8 cellular contexts compared by ENCODE assay signal in genomic region chr13:41458187-41458938, GRCh38.
DNase-seq lines count a peak whose midpoint lies in the region; ATAC-seq and TF ChIP-seq lines count a peak whose summit lies in the region.

No MANE protein-coding gene starts in this region.

- no peaks in the 10 kb centered on the region for H3K27me3 ChIP-seq in layer of hippocampus (ENCODE audit: control insufficient read depth, insufficient read depth, low read length)

- TF ChIP-seq CTCF in GM12864 (IDR thresholded peaks at IDR 0.05; ENCODE audit: low read depth, low read length, missing control alignments) (no peak), cardiac fibroblast (IDR thresholded peaks at IDR 0.05; ENCODE audit: low read depth, low read length) (no peak)

- peak; percentile 18 for ATAC-seq in HG02943 (IDR thresholded peaks at IDR 0.05; ENCODE audit: low read depth, unreplicated experiment)

- H3K27ac ChIP-seq in layer of hippocampus (ENCODE audit: low read depth, low read length), result peak overlapping the region; percentile 77

- H3K4me3 ChIP-seq in GM12864 (ENCODE audit: low read depth, low read length), result peak overlapping the region; percentile 56
- peak overlapping the region; percentile 44 to 72 for H3K4me3 ChIP-seq in cardiac fibroblast (replicated peaks in 1 of 2; ENCODE audit: low read depth in 2 of 2, low read length in 2 of 2)

- DNase-seq in GM12864 (ENCODE audit: low read depth) (no peak), T-helper 9 cell (peak; percentile 32), cardiac fibroblast (ENCODE audit: low read depth in 2 of 2) (no peak), NCI-H2081 treated with DMSO at 0.1 percent for 48 hours (lab: John Stamatoyannopoulos, UW) (no peak), globus pallidus (ENCODE audit: low spot score) (no peak)
- DNase-seq in stimulated activated CD4-positive, alpha-beta T cell treated with anti-CD3 and anti-CD28 coated beads, Interleukin-15, amount 100 ng/mL, for 24 hours, result peak; percentile 76

Comparison
In these comparisons a context has a peak if more than half of its experiments do, and no peak if none do; other contexts are left out.
1. DNase-seq: peak in T-helper 9 cell (single experiment) and stimulated activated CD4-positive, alpha-beta T cell treated with anti-CD3 and anti-CD28 coated beads, Interleukin-15, amount 100 ng/mL, for 24 hours (single experiment); none in GM12864 (single experiment), cardiac fibroblast (0 of 2), NCI-H2081 treated with DMSO at 0.1 percent for 48 hours (single experiment) and globus pallidus (single experiment).